In genomic region chr1:61120998-61121397, GRCh38 we compare ENCODE assay signal across 1 cellular context.
TF ChIP-seq lines count a peak whose summit lies in the region.

No MANE protein-coding gene starts in this region.

TF ChIP-seq in HepG2, 621 proteins besides CTCF, POLR2A, EP300 and RAD21 (continued from another document and continues in another):
- TF ChIP-seq HOMEZ (CRISPR knock-in tag; IDR thresholded peaks at IDR 0.05; ENCODE audit: low read depth) (peak; percentile 69; the same call in 1 of the 2 replicates), TBL1XR1 (IDR thresholded peaks at IDR 0.05; ENCODE audit: borderline replicate concordance, low read length, partially characterized antibody) (peak; percentile 48), NR2F1 (CRISPR knock-in tag; IDR thresholded peaks at IDR 0.05) (no peak), SAP130 (CRISPR knock-in tag; IDR thresholded peaks at IDR 0.05; ENCODE audit: low read depth) (peak; percentile 73), HNF4A (CRISPR knock-in tag; IDR thresholded peaks at IDR 0.05) (peak; percentile 83), SOX6 (IDR thresholded peaks at IDR 0.05) (no peak), SOX6 (CRISPR knock-in tag; IDR thresholded peaks at IDR 0.05) (peak; percentile 80), HDAC2 (CRISPR knock-in tag; IDR thresholded peaks at IDR 0.05) (peak; percentile 73), ZNF644 (CRISPR knock-in tag; IDR thresholded peaks at IDR 0.05; ENCODE audit: low read depth) (peak; percentile 49; the same call in 1 of the 2 replicates), FOXO1 (CRISPR knock-in tag; IDR thresholded peaks at IDR 0.05) (peak; percentile 32; the same call in 1 of the 2 replicates), ZNF652 (CRISPR knock-in tag; IDR thresholded peaks at IDR 0.05; ENCODE audit: borderline replicate concordance, low read depth) (peak; percentile 90), ZFP41 (CRISPR knock-in tag; IDR thresholded peaks at IDR 0.05; ENCODE audit: borderline replicate concordance) (no peak), LCORL (IDR thresholded peaks at IDR 0.05) (no peak), LCORL (CRISPR knock-in tag; IDR thresholded peaks at IDR 0.05) (0 out of 2 replicates have a peak, but pooled peaks have one; percentile 29), HMG20A (CRISPR knock-in tag; IDR thresholded peaks at IDR 0.05; ENCODE audit: borderline replicate concordance) (peak; percentile 68), THAP11 (CRISPR knock-in tag; IDR thresholded peaks at IDR 0.05) (peak; percentile 32; the same call in 1 of the 2 replicates), ZNF17 (CRISPR knock-in tag; IDR thresholded peaks at IDR 0.05) (no peak), TEAD2 (CRISPR knock-in tag; IDR thresholded peaks at IDR 0.05) (no peak), MAX (IDR thresholded peaks at IDR 0.05) (peak; percentile 28; the same call in 1 of the 2 replicates), CBX2 (IDR thresholded peaks at IDR 0.05; ENCODE audit: low read depth, low read length) (no peak), CBX2 (CRISPR knock-in tag; IDR thresholded peaks at IDR 0.05; ENCODE audit: low read depth) (no peak), HNF4G (IDR thresholded peaks at IDR 0.05; ENCODE audit: borderline replicate concordance, low read depth, low read length) (peak; percentile 45; the same call in 1 of the 2 replicates), HNF4G (CRISPR knock-in tag; IDR thresholded peaks at IDR 0.05; ENCODE audit: borderline replicate concordance, low read depth) (no peak), STAG1 (CRISPR knock-in tag; IDR thresholded peaks at IDR 0.05) (0 out of 2 replicates have a peak, but pooled peaks have one; percentile 6), KDM3A (CRISPR knock-in tag; IDR thresholded peaks at IDR 0.05; ENCODE audit: low read depth) (no peak), ZNF280D (CRISPR knock-in tag; IDR thresholded peaks at IDR 0.05) (no peak), CREB1 (IDR thresholded peaks at IDR 0.05) (no peak), CREB1 (CRISPR knock-in tag; IDR thresholded peaks at IDR 0.05) (peak; percentile 53; the same call in 1 of the 2 replicates), ATF6 (CRISPR knock-in tag; conservative IDR thresholded peaks at IDR 0.05) (no peak), ZSCAN9 (CRISPR knock-in tag; IDR thresholded peaks at IDR 0.05; ENCODE audit: borderline replicate concordance) (0 out of 2 replicates have a peak, but pooled peaks have one; percentile 33), YEATS4 (CRISPR knock-in tag; IDR thresholded peaks at IDR 0.05; ENCODE audit: borderline replicate concordance) (peak; percentile 41; the same call in 1 of the 2 replicates), FOXP1 (IDR thresholded peaks at IDR 0.05) (0 out of 2 replicates have a peak, but pooled peaks have one; percentile 41), FOXP1 (CRISPR knock-in tag; IDR thresholded peaks at IDR 0.05) (peak; percentile 90), CREM (IDR thresholded peaks at IDR 0.05) (peak; percentile 58; the same call in 1 of the 2 replicates), CREM (CRISPR knock-in tag; IDR thresholded peaks at IDR 0.05) (no peak), ZBTB25 (CRISPR knock-in tag; IDR thresholded peaks at IDR 0.05) (peak; percentile 25; the same call in 1 of the 2 replicates), RARA (CRISPR knock-in tag; IDR thresholded peaks at IDR 0.05) (peak; percentile 51; the same call in 1 of the 2 replicates), GATAD1 (CRISPR knock-in tag; IDR thresholded peaks at IDR 0.05) (peak; percentile 47; the same call in 1 of the 2 replicates), MIER3 (CRISPR knock-in tag; IDR thresholded peaks at IDR 0.05; ENCODE audit: borderline replicate concordance) (peak; percentile 40; the same call in 1 of the 2 replicates), LBX2 (CRISPR knock-in tag; IDR thresholded peaks at IDR 0.05; ENCODE audit: borderline replicate concordance) (no peak), ATF7 (IDR thresholded peaks at IDR 0.05) (peak; percentile 83), ATF7 (CRISPR knock-in tag; IDR thresholded peaks at IDR 0.05) (no peak), TGIF2 (CRISPR knock-in tag; IDR thresholded peaks at IDR 0.05) (0 out of 2 replicates have a peak, but pooled peaks have one; percentile 54), REXO4 (CRISPR knock-in tag; IDR thresholded peaks at IDR 0.05; ENCODE audit: borderline replicate concordance) (no peak), ZNF800 (CRISPR knock-in tag; IDR thresholded peaks at IDR 0.05) (no peak), HOXA7 (CRISPR knock-in tag; IDR thresholded peaks at IDR 0.05) (no peak), ZNF34 (CRISPR knock-in tag; IDR thresholded peaks at IDR 0.05; ENCODE audit: borderline replicate concordance) (0 out of 2 replicates have a peak, but pooled peaks have one; percentile 27), DMAP1 (CRISPR knock-in tag; IDR thresholded peaks at IDR 0.05) (peak; percentile 59; the same call in 1 of the 2 replicates), ZNF777 (CRISPR knock-in tag; IDR thresholded peaks at IDR 0.05) (no peak), CC2D1A (CRISPR knock-in tag; IDR thresholded peaks at IDR 0.05) (no peak), U2AF2 (IDR thresholded peaks at IDR 0.05; ENCODE audit: low read depth, low read length) (no peak), PHF20 (CRISPR knock-in tag; IDR thresholded peaks at IDR 0.05) (no peak), ZNF292 (CRISPR knock-in tag; IDR thresholded peaks at IDR 0.05; ENCODE audit: borderline replicate concordance, low read depth) (0 out of 2 replicates have a peak, but pooled peaks have one; percentile 24), SMAD9 (CRISPR knock-in tag; IDR thresholded peaks at IDR 0.05) (no peak), ARID3A (IDR thresholded peaks at IDR 0.05; ENCODE audit: low read depth, low read length) (peak; percentile 80; the same call in 1 of the 2 replicates), ZSCAN30 (CRISPR knock-in tag; IDR thresholded peaks at IDR 0.05) (no peak), ISL2 (CRISPR knock-in tag; IDR thresholded peaks at IDR 0.05) (peak; percentile 63), DPF2 (CRISPR knock-in tag; IDR thresholded peaks at IDR 0.05; ENCODE audit: borderline replicate concordance, low read depth) (peak; percentile 72; the same call in 1 of the 2 replicates), ZBTB43 (CRISPR knock-in tag; conservative IDR thresholded peaks at IDR 0.05) (peak; percentile 74), KAT8 (CRISPR knock-in tag; IDR thresholded peaks at IDR 0.05) (peak; percentile 63), MEF2D (CRISPR knock-in tag; IDR thresholded peaks at IDR 0.05) (no peak)
